8 cellular contexts compared by ENCODE assay signal in genomic region chr2:191678437-191679110, GRCh38. TPM values are rescaled to one million over a fixed set of nuclear protein-coding genes. Genes with fewer than 3 reads are reported as not detected.
DNase-seq lines count a peak whose midpoint lies in the region; ATAC-seq and TF ChIP-seq lines count a peak whose summit lies in the region.

No MANE protein-coding gene starts in this region.

- no peaks in the 10 kb centered on the region for H3K9me3 ChIP-seq in sigmoid colon

- peak overlapping the region; percentile 53 to 72 (median 59) for H3K4me3 ChIP-seq in sigmoid colon

- TF ChIP-seq CTCF in sigmoid colon (IDR thresholded peaks at IDR 0.05): no peak

- ATAC-seq in HG03095 (IDR thresholded peaks at IDR 0.05; ENCODE audit: unreplicated experiment) (peak; percentile 6), left ventricle myocardium superior (peak; percentile 24)
- ATAC-seq in activated naive CD4-positive, alpha-beta T cell treated with anti-CD3 and anti-CD28 coated beads, Interleukin-2, amount 50 U/mL, for 72 hours: peak; percentile 10 to 13

- TF ChIP-seq EP300 in sigmoid colon (IDR thresholded peaks at IDR 0.05): no peak

- H3K27me3 ChIP-seq in sigmoid colon: no peaks in the 10 kb centered on the region

- intact Hi-C loops in left ventricle myocardium superior (cut with micrococcal nuclease) (no loop called here), sigmoid colon (cut with DNase I) (loop anchor here (2.0 to 5.0 kb wide), 2 partner anchors 168 to 1031 kb away; partner anchors contain the start of genes CAVIN2 and NAB1)

- H3K27ac Mint-ChIP-seq in activated naive CD4-positive, alpha-beta T cell treated with anti-CD3 and anti-CD28 coated beads, Interleukin-2, amount 50 U/mL, for 72 hours: peak overlapping the region; percentile 100

- H3K27ac ChIP-seq in sigmoid colon: peak overlapping the region; percentile 85 to 96 (median 90)

- 2 to 4% methylated on average over 40 of the region's 40 CpGs for WGBS in sigmoid colon, 2 donors

- peaks cover 0 to 4% of the 10 kb centered on the region in 2 donors for H3K9me3 Mint-ChIP-seq in activated naive CD4-positive, alpha-beta T cell treated with anti-CD3 and anti-CD28 coated beads, Interleukin-2, amount 50 U/mL, for 72 hours

- peaks cover 26 to 34% of the 10 kb centered on the region in 2 donors for H3K36me3 Mint-ChIP-seq in activated naive CD4-positive, alpha-beta T cell treated with anti-CD3 and anti-CD28 coated beads, Interleukin-2, amount 50 U/mL, for 72 hours

- peaks cover 0 to 16% (median 5%) of the 10 kb centered on the region in 4 donors for H3K4me1 ChIP-seq in sigmoid colon

- no peak for TF ChIP-seq POLR2A in sigmoid colon (IDR thresholded peaks at IDR 0.05)

- DNase-seq in SIG-M5 treated with dmso at 0.1 percent for 504 hours (lab: John Stamatoyannopoulos, UW; ENCODE audit: unreplicated experiment) (peak; percentile 40), SIG-M5 (lab: John Stamatoyannopoulos, UW) (no peak), SK-N-DZ (ENCODE audit: low spot score) (peak; percentile 24), left ventricle myocardium superior (peak; percentile 64), sigmoid colon (peak; percentile 78), NCI-H1694 treated with DMSO at 0.1 percent for 48 hours (lab: John Stamatoyannopoulos, UW) (no peak)
- peak; percentile 52 to 70 for DNase-seq in activated naive CD4-positive, alpha-beta T cell treated with anti-CD3 and anti-CD28 coated beads, Interleukin-2, amount 50 U/mL, for 72 hours (ENCODE audit: low spot score in 2 of 2)

- peaks cover 0 to 5% (median 0%) of the 10 kb centered on the region in 4 donors for H3K36me3 ChIP-seq in sigmoid colon

RNA-seq across cellular contexts. Expression of gene NABP1, which starts 0.6 kb away (rescaled TPM):
- 1.0 and 2.0 TPM in 2 replicates for polyA plus RNA-seq in SK-N-DZ (2014; cell fraction: cytosol; rRNA removed)
- 5.0 and 6.6 TPM in 2 replicates for polyA plus RNA-seq in SK-N-DZ (2014; cell fraction: nucleus; rRNA removed)
- total RNA-seq in activated naive CD4-positive, alpha-beta T cell treated with anti-CD3 and anti-CD28 coated beads, Interleukin-2, amount 50 U/mL, for 72 hours: 10 to 100 TPM; 53.7 to 59.7 TPM
- total RNA-seq in left ventricle myocardium superior: 7.1 TPM
- 10 to 100 TPM in 2 of 4 donors, 1 to 10 TPM in 2; 8.2 to 12.7 (median 9.8) TPM for total RNA-seq in sigmoid colon
- polyA plus RNA-seq in sigmoid colon: 10 to 100 TPM in 1 of 3 donors, 1 to 10 TPM in 2; 4.2 to 15.4 (median 8.6) TPM

Comparison
In these comparisons a context has a peak if more than half of its experiments do, and no peak if none do; other contexts are left out.
1. DNase-seq: peak in SIG-M5 treated with dmso at 0.1 percent for 504 hours (single experiment), SK-N-DZ (single experiment), activated naive CD4-positive, alpha-beta T cell treated with anti-CD3 and anti-CD28 coated beads, Interleukin-2, amount 50 U/mL, for 72 hours (2 of 2), left ventricle myocardium superior (single experiment) and sigmoid colon (single experiment); none in SIG-M5 (single experiment) and NCI-H1694 treated with DMSO at 0.1 percent for 48 hours (single experiment).
2. Peak in every context shown above with its lines, with median percentiles within 50 percentile points of each other: ATAC-seq.